Comparison of ENCODE assay signal across 19 cellular contexts in genomic region chrX:50684871-50685270, GRCh38.
DNase-seq lines count a peak whose midpoint lies in the region; ATAC-seq, FAIRE-seq and TF ChIP-seq lines count a peak whose summit lies in the region.
"Had no signal": no experiment of that assay in that cellular context is flagged by ENCODE, and none has a peak within 500 bp of the region (broad histone marks: within the 10 kb centered on the region; RNA-seq: fewer than 3 reads in every experiment).

No MANE protein-coding gene starts in this region.

- TF ChIP-seq CTCF in A673 (conservative IDR thresholded peaks at IDR 0.05; ENCODE audit: low read depth, low read length) (no peak), astrocyte (IDR thresholded peaks at IDR 0.05; ENCODE audit: insufficient read depth, low read depth, low read length) (no peak), endothelial cell of umbilical vein (IDR thresholded peaks at IDR 0.05; ENCODE audit: extremely low read depth in 1 of 2, insufficient read depth in 1 of 2, low read depth in 1 of 2, low read length in 2 of 2) (no peak)

- dilution Hi-C loops in endothelial cell of umbilical vein (cut with MboI; ENCODE audit: extremely low pct_ligation_motif_present, low sequenced_read_pairs) = no loop called here

- H4K20me1 ChIP-seq in astrocyte (ENCODE audit: insufficient read depth, low read length) (no peaks in the 10 kb centered on the region), endothelial cell of umbilical vein (replicated peaks; ENCODE audit: control insufficient read depth, extremely low read depth, insufficient read depth, low read length) (no peaks in the 10 kb centered on the region)
- H4K20me1 ChIP-seq: BLaER1 treated with 17β-estradiol and CSF1 and Interleukin-3, amounts not matched to agents 10 nM and 100 nM had no signal

- H3K9me3 Mint-ChIP-seq in astrocyte (ENCODE audit: unreplicated experiment) = no peaks in the 10 kb centered on the region
- H3K9me3 Mint-ChIP-seq: CD4-positive, alpha-beta T cell; CD8-positive, alpha-beta T cell had no signal

- H3K27ac ChIP-seq in A673 (ENCODE audit: low read depth, low read length, poor library complexity, severe bottlenecking) (peak overlapping the region; percentile 73), astrocyte (ENCODE audit: low read depth, low read length) (no peak overlapping the region), endothelial cell of umbilical vein (ENCODE audit: insufficient read depth, low read depth, low read length) (no peak overlapping the region)
- H3K27ac ChIP-seq: BLaER1 treated with 17β-estradiol and CSF1 and Interleukin-3, amounts not matched to agents 10 nM and 100 nM; C4-2B had no signal

- no peaks in the 10 kb centered on the region for H3K36me3 Mint-ChIP-seq in astrocyte (ENCODE audit: low read depth, unreplicated experiment)
- H3K36me3 Mint-ChIP-seq: CD8-positive, alpha-beta T cell had no signal

- DNase-seq in A673 (ENCODE audit: low spot score) = peak; percentile 73
- DNase-seq in astrocyte (ENCODE audit: low read depth) = no peak
- peak; percentile 53 for DNase-seq in endothelial cell of umbilical vein (ENCODE audit: low read depth, low spot score)
- no peak for DNase-seq in COR-L47 (lab: John Stamatoyannopoulos, UW)
- DNase-seq: 8988T; AML-193; CD4-positive, alpha-beta T cell; CD8-positive, alpha-beta T cell; DMS79 treated with DMSO at 0.1 percent for 48 hours; GF-D8 had no signal

- H2AFZ ChIP-seq in astrocyte (ENCODE audit: low read depth, low read length) = no peak overlapping the region
- no peak overlapping the region for H2AFZ ChIP-seq in endothelial cell of umbilical vein (ENCODE audit: low read depth, low read length)

- TF ChIP-seq POLR2A in endothelial cell of umbilical vein (IDR thresholded peaks at IDR 0.05; ENCODE audit: low read depth, low read length) = no peak

- no peaks in the 10 kb centered on the region for H3K9me1 ChIP-seq in endothelial cell of umbilical vein (replicated peaks; ENCODE audit: control insufficient read depth, extremely low read depth, insufficient read depth, low read length)

- H3K4me1 ChIP-seq in A673 (ENCODE audit: insufficient read depth, low read length, poor library complexity, severe bottlenecking) (peaks cover 21% of the 10 kb centered on the region), astrocyte (ENCODE audit: insufficient read depth, low read length) (no peaks in the 10 kb centered on the region), endothelial cell of umbilical vein (ENCODE audit: control insufficient read depth, extremely low read depth, insufficient read depth, low read length) (peaks cover 15% of the 10 kb centered on the region)
- H3K4me1 ChIP-seq: BLaER1 treated with 17β-estradiol and CSF1 and Interleukin-3, amounts not matched to agents 10 nM and 100 nM had no signal

- H3K4me3 ChIP-seq in A673 (ENCODE audit: low read depth, low read length, poor library complexity, severe bottlenecking) (no peak overlapping the region), astrocyte (ENCODE audit: insufficient read depth, low read depth, low read length) (no peak overlapping the region), endothelial cell of umbilical vein (replicated peaks in 1 of 3; ENCODE audit: insufficient read depth in 1 of 3, low read depth in 1 of 3, low read length in 3 of 3) (no peak overlapping the region)
- H3K4me3 ChIP-seq: BLaER1 treated with 17β-estradiol and CSF1 and Interleukin-3, amounts not matched to agents 10 nM and 100 nM had no signal

- no peaks in the 10 kb centered on the region for H3K27me3 Mint-ChIP-seq in astrocyte (ENCODE audit: low read depth, unreplicated experiment)
- H3K27me3 Mint-ChIP-seq: B cell; CD4-positive, alpha-beta T cell had no signal

- H3K27me3 ChIP-seq in A673 (replicated peaks; ENCODE audit: insufficient read depth, low read depth, low read length, poor library complexity) (no peaks in the 10 kb centered on the region), astrocyte (ENCODE audit: insufficient read depth, low read length) (no peaks in the 10 kb centered on the region), endothelial cell of umbilical vein (ENCODE audit: control insufficient read depth in 2 of 2, insufficient read depth in 2 of 2, low read length in 2 of 2) (no peaks in the 10 kb centered on the region)

- H3K79me2 ChIP-seq in astrocyte (ENCODE audit: insufficient read depth, low read length) = no peaks in the 10 kb centered on the region
- H3K79me2 ChIP-seq in endothelial cell of umbilical vein (ENCODE audit: control insufficient read depth, insufficient read depth, low read length) = no peaks in the 10 kb centered on the region

- H3K36me3 ChIP-seq in A673 (ENCODE audit: insufficient read depth, low read length, poor library complexity, severe bottlenecking) (no peaks in the 10 kb centered on the region), astrocyte (ENCODE audit: insufficient read depth, low read length) (no peaks in the 10 kb centered on the region), endothelial cell of umbilical vein (ENCODE audit: control insufficient read depth in 2 of 2, extremely low read depth in 1 of 2, insufficient read depth in 2 of 2, low read length in 2 of 2) (no peaks in the 10 kb centered on the region)
- H3K36me3 ChIP-seq: BLaER1 treated with 17β-estradiol and CSF1 and Interleukin-3, amounts not matched to agents 10 nM and 100 nM had no signal

- FAIRE-seq in astrocyte (lab: Jason Lieb, UNC) = peak; percentile 26
- no peak for FAIRE-seq in endothelial cell of umbilical vein (lab: Jason Lieb, UNC)
- FAIRE-seq: A204.1, G401.6, GM12891, GM19239 had no signal

- no peak overlapping the region for H3K4me3 Mint-ChIP-seq in astrocyte (ENCODE audit: unreplicated experiment)
- H3K4me3 Mint-ChIP-seq: B cell; CD4-positive, alpha-beta T cell; CD8-positive, alpha-beta T cell had no signal

- no peak overlapping the region for H3K27ac Mint-ChIP-seq in astrocyte (ENCODE audit: unreplicated experiment)
- H3K27ac Mint-ChIP-seq: B cell; CD4-positive, alpha-beta T cell; CD8-positive, alpha-beta T cell had no signal

- ATAC-seq in HG03139 (IDR thresholded peaks at IDR 0.05; ENCODE audit: unreplicated experiment) = no peak
- no peak for ATAC-seq in HG02884 (IDR thresholded peaks at IDR 0.05; ENCODE audit: unreplicated experiment)
- ATAC-seq: CD8-positive, alpha-beta T cell had no signal

- H3K4me2 ChIP-seq in astrocyte (ENCODE audit: low read length) (no peak overlapping the region), endothelial cell of umbilical vein (ENCODE audit: insufficient read depth, low read length) (peak overlapping the region; percentile 17)
- H3K4me2 ChIP-seq: BLaER1 treated with 17β-estradiol and CSF1 and Interleukin-3, amounts not matched to agents 10 nM and 100 nM had no signal

- POLR2A ChIA-PET in A673 (lab: Charles Lee; ENCODE audit: low non-redundant PET) (no interaction called here), endothelial cell of umbilical vein (lab: Charles Lee) (interaction anchor here (1.0 kb wide), 1 partner anchor 41 kb away, joined by 3 read pairs; no protein-coding TSS in a partner anchor)

- H3K4me1 Mint-ChIP-seq in astrocyte (ENCODE audit: low read depth, unreplicated experiment) = no peaks in the 10 kb centered on the region
- H3K4me1 Mint-ChIP-seq: B cell had no signal

- BruUV-seq in A673 (replicated peaks; lab: Mats Ljungman, UMichigan) (no TSS peak), endothelial cell of umbilical vein (replicated peaks; lab: Mats Ljungman, UMichigan) (no TSS peak)

- intact Hi-C loops in A673 (cut with micrococcal nuclease; ENCODE audit: unreplicated experiment) = loop anchor here (2.0 to 10.0 kb wide), 3 partner anchors 66 to 760 kb away; partner anchors contain the start of gene CLCN5
- intact Hi-C loops in endothelial cell of umbilical vein (cut with micrococcal nuclease) = loop anchor here (10.0 kb wide), 2 partner anchors 210 to 350 kb away; partner anchors contain the start of gene DGKK

- H3K9ac ChIP-seq in astrocyte (ENCODE audit: low read length) (no peak overlapping the region), endothelial cell of umbilical vein (replicated peaks; ENCODE audit: extremely low read depth, insufficient read depth, low read length) (no peak overlapping the region)
- H3K9ac ChIP-seq: BLaER1 treated with 17β-estradiol and CSF1 and Interleukin-3, amounts not matched to agents 10 nM and 100 nM had no signal

- CTCF ChIA-PET in A673 (lab: Charles Lee) = interaction anchor here (0.6 kb wide), 1 partner anchor 67 kb away, joined by 5 read pairs; no protein-coding TSS in a partner anchor
- CTCF ChIA-PET in endothelial cell of umbilical vein (lab: Charles Lee) = interaction anchor here (0.6 to 1.4 kb wide), 3 partner anchors 38 to 218 kb away, joined by 3 to 6 read pairs (median 3); no protein-coding TSS in a partner anchor

- H3K9me3 ChIP-seq in A673 (ENCODE audit: low read depth, low read length, poor library complexity, severe bottlenecking) (no peaks in the 10 kb centered on the region), astrocyte (ENCODE audit: insufficient read depth, low read depth, low read length) (no peaks in the 10 kb centered on the region), endothelial cell of umbilical vein (replicated peaks; ENCODE audit: control insufficient read depth, insufficient read depth, low read length) (no peaks in the 10 kb centered on the region)
- H3K9me3 ChIP-seq: BLaER1 treated with 17β-estradiol and CSF1 and Interleukin-3, amounts not matched to agents 10 nM and 100 nM had no signal

TF ChIP-seq in endothelial cell of umbilical vein, 7 proteins besides CTCF, POLR2A, EP300 and RAD21:
- no peak for TF ChIP-seq FOS (IDR thresholded peaks at IDR 0.05; ENCODE audit: borderline replicate concordance, insufficient read depth, low read length)
- TF ChIP-seq JUN (IDR thresholded peaks at IDR 0.05; ENCODE audit: borderline replicate concordance, insufficient read depth, insufficient read length, low read depth) = no peak
- TF ChIP-seq MYC (IDR thresholded peaks at IDR 0.05; ENCODE audit: low read depth, low read length) = no peak
- no peak for TF ChIP-seq MAX (IDR thresholded peaks at IDR 0.05; ENCODE audit: insufficient read depth, insufficient read length)
- no peak for TF ChIP-seq EZH2 (IDR thresholded peaks at IDR 0.05; ENCODE audit: borderline replicate concordance, low read depth, low read length, severe bottlenecking)
- TF ChIP-seq GATA2 (IDR thresholded peaks at IDR 0.05; ENCODE audit: insufficient read depth, insufficient read length, low read depth, low read length) = no peak
TF ChIP-seq in endothelial cell of umbilical vein: peak in this region for 0.

Comparison
In these comparisons a context has a peak if more than half of its experiments do, and no peak if none do; other contexts are left out.
1. DNase-seq: peak in A673 (single experiment) and endothelial cell of umbilical vein (single experiment); none in astrocyte (single experiment) and COR-L47 (single experiment).